In the genomic region with DNA sequence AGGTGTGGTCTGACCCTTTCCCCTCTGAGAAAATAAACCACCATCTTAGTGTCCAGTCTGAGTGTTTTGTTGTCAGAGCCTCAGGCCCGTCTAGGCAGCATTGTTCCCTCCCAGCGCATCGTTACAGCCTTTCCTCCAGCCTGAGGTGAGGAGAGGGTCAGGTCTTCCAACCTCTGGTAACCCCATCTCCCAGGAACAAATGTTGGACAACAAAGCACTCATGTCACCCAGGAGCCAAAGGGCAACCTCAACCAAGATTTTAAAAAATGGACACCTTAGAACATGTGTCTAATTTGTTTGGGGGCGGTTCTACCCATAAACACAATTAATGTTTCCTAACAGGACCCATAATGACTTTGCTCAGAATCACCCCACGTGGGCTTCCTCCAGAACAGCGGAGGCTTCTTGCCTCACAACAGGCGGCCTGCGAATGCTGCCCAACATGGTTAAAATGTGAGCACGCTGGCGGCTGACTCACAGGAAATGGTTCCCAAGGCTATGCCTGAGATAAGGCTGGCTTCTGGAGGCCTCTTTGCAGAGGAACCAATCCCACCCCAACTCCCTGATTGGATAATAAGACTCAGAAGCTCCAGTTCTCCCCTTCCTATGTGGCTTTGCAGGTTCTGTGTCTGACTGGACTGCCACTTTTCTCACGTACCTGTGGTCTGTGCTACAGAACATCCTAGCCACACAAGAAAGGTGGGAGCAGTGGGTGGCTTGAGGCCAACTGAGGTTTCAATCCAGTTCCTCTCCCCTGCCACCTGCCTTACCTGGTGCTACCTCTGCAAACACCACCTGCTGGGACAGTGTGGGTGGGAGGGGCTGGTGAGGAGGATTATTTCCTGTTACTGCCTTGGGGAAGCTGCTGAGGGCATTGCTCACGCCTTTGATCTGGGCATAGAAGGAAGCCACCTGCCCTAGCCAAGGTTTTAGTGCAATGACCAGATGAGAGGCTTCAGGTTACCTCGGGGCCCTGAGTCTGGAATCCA, we compare ENCODE assay signal across 8 cellular contexts.
DNase-seq lines count a peak whose midpoint lies in the region; ATAC-seq and TF ChIP-seq lines count a peak whose summit lies in the region.

No MANE protein-coding gene starts in this region.

- no peaks in the 10 kb centered on the region for H3K36me3 Mint-ChIP-seq in T-helper 2 cell treated with Interferon-gamma antibody and Interleukin-4, amounts not matched to agents 5 μg/mL and 100 μg/mL, for 36 hours (ENCODE audit: low read depth)

- H3K9me3 ChIP-seq in mammary epithelial cell (replicated peaks; ENCODE audit: insufficient read depth, low read length): no peaks in the 10 kb centered on the region

- H4K20me1 ChIP-seq in mammary epithelial cell (ENCODE audit: insufficient read depth, low read length): no peaks in the 10 kb centered on the region

- H3K9ac ChIP-seq in mammary epithelial cell (ENCODE audit: insufficient read depth, low read length): no peak overlapping the region

- no TSS peak for BruUV-seq in mammary epithelial cell (replicated peaks; lab: Mats Ljungman, UMichigan)

- H3K27me3 Mint-ChIP-seq in T-helper 2 cell treated with Interferon-gamma antibody and Interleukin-4, amounts not matched to agents 5 μg/mL and 100 μg/mL, for 36 hours (ENCODE audit: low read depth): peaks cover 2% of the 10 kb centered on the region

- no peaks in the 10 kb centered on the region for H3K36me3 ChIP-seq in mammary epithelial cell (ENCODE audit: insufficient read depth, low read length)

- WGBS in mammary epithelial cell (ENCODE audit: low coverage, missing lambda C conversion rate): 77% methylated on average over 12 of the region's 13 CpGs

- no peaks in the 10 kb centered on the region for H3K27me3 ChIP-seq in mammary epithelial cell (ENCODE audit: insufficient read depth, low read length)

- H3K4me3 Mint-ChIP-seq in T-helper 2 cell treated with Interferon-gamma antibody and Interleukin-4, amounts not matched to agents 5 μg/mL and 100 μg/mL, for 36 hours: peak overlapping the region; percentile 42

- H3K4me1 ChIP-seq in mammary epithelial cell (ENCODE audit: insufficient read depth, low read length): peaks cover 15% of the 10 kb centered on the region

- H2AFZ ChIP-seq in mammary epithelial cell (ENCODE audit: low read depth, low read length): no peak overlapping the region

- TF ChIP-seq CTCF in mammary epithelial cell (conservative IDR thresholded peaks at IDR 0.05 in 1 of 2, IDR thresholded peaks at IDR 0.05 in 1 of 2; ENCODE audit: extremely low read depth in 1 of 2, insufficient read depth in 1 of 2, low read depth in 1 of 2, low read length in 2 of 2): no peak

- no peak for ATAC-seq in GM18502 (IDR thresholded peaks at IDR 0.05; ENCODE audit: poor library complexity, unreplicated experiment)

- H3K4me3 ChIP-seq in mammary epithelial cell (replicated peaks in 1 of 3; ENCODE audit: insufficient read depth in 1 of 3, low read depth in 2 of 3, low read length in 3 of 3): no peak overlapping the region

- no peak overlapping the region for H3K27ac ChIP-seq in mammary epithelial cell (ENCODE audit: insufficient read depth, low read depth, low read length)

- in situ Hi-C loops in mammary epithelial cell (cut with MboI; ENCODE audit: low sequenced_read_pairs in 2 of 2): no loop called here

- DNase-seq in CD1c-positive myeloid dendritic cell (ENCODE audit: extremely low spot score) (peak; percentile 73), M059J (ENCODE audit: low read depth) (peak; percentile 81), mammary epithelial cell (peak; percentile 18), mucosa of gallbladder (ENCODE audit: low spot score) (peak; percentile 54), ureter (ENCODE audit: low spot score) (peak; percentile 73), cerebellar nuclear complex (lab: John Stamatoyannopoulos, UW) (no peak)
- peak; percentile 58 for DNase-seq in T-helper 2 cell treated with Interferon-gamma antibody and Interleukin-4, amounts not matched to agents 5 μg/mL and 100 μg/mL, for 36 hours (ENCODE audit: low spot score)

- intact Hi-C loops in mammary epithelial cell (cut with micrococcal nuclease): no loop called here

- CTCF ChIA-PET in mammary epithelial cell (lab: Charles Lee; ENCODE audit: low non-redundant PET): interaction anchor here (0.6 kb wide), 1 partner anchor 311 kb away, joined by 3 read pairs; no protein-coding TSS in a partner anchor

- dilution Hi-C loops in mammary epithelial cell (cut with HindIII; ENCODE audit: low sequenced_read_pairs): no loop called here

- H3K27ac Mint-ChIP-seq in T-helper 2 cell treated with Interferon-gamma antibody and Interleukin-4, amounts not matched to agents 5 μg/mL and 100 μg/mL, for 36 hours: peak overlapping the region; percentile 74

- H3K4me2 ChIP-seq in mammary epithelial cell (ENCODE audit: insufficient read depth, low read depth, low read length): no peak overlapping the region

- no peaks in the 10 kb centered on the region for H3K9me3 Mint-ChIP-seq in T-helper 2 cell treated with Interferon-gamma antibody and Interleukin-4, amounts not matched to agents 5 μg/mL and 100 μg/mL, for 36 hours

- H3K4me1 Mint-ChIP-seq in T-helper 2 cell treated with Interferon-gamma antibody and Interleukin-4, amounts not matched to agents 5 μg/mL and 100 μg/mL, for 36 hours (ENCODE audit: low read depth): peaks cover 60% of the 10 kb centered on the region

- H3K79me2 ChIP-seq in mammary epithelial cell (ENCODE audit: insufficient read depth, low read length): no peaks in the 10 kb centered on the region

Comparison
In these comparisons a context has a peak if more than half of its experiments do, and no peak if none do; other contexts are left out.
1. DNase-seq: peak in CD1c-positive myeloid dendritic cell (single experiment), M059J (single experiment), T-helper 2 cell treated with Interferon-gamma antibody and Interleukin-4, amounts not matched to agents 5 μg/mL and 100 μg/mL, for 36 hours (single experiment), mammary epithelial cell (single experiment), mucosa of gallbladder (single experiment) and ureter (single experiment); none in cerebellar nuclear complex (0 of 2).